15 cellular contexts compared by ENCODE assay signal in genomic region chr12:21360632-21361031, GRCh38. TPM values are rescaled to one million over a fixed set of nuclear protein-coding genes. Genes with fewer than 3 reads are reported as not detected.
"Had no signal": no experiment of that assay in that cellular context is flagged by ENCODE, and none has a peak within 500 bp of the region (broad histone marks: within the 10 kb centered on the region; RNA-seq: fewer than 3 reads in every experiment).

No MANE protein-coding gene starts in this region.

RNA-seq across cellular contexts. Expression of gene IAPP, which starts 12.1 kb away (rescaled TPM):
- total RNA-seq: activated B cell treated with CpG ODN at 0.5 μM for 24 hours; activated CD4-positive, alpha-beta memory T cell treated with anti-CD3 and anti-CD28 coated beads for 36 hours; activated CD4-positive, alpha-beta memory T cell treated with anti-CD3 and anti-CD28 coated beads, Interleukin-2, amount 10 ng/mL, durations not matched to agents 7 days and 5 days; activated CD4-positive, alpha-beta T cell treated with anti-CD3 and anti-CD28 coated beads for 36 hours; activated CD4-positive, alpha-beta T cell treated with anti-CD3 and anti-CD28 coated beads, Interleukin-2, amount 10 ng/mL, durations not matched to agents 24 days and 14 days; activated CD4-positive, alpha-beta T cell treated with anti-CD3 and anti-CD28 coated beads, Interleukin-2, amount 10 ng/mL, durations not matched to agents 7 days and 5 days; activated CD8-positive, alpha-beta memory T cell treated with anti-CD3 and anti-CD28 coated beads for 36 hours; activated CD8-positive, alpha-beta memory T cell treated with anti-CD3 and anti-CD28 coated beads, Interleukin-2, amount 10 ng/mL, durations not matched to agents 7 days and 5 days; activated CD8-positive, alpha-beta T cell treated with anti-CD3 and anti-CD28 coated beads for 36 hours; activated CD8-positive, alpha-beta T cell treated with anti-CD3 and anti-CD28 coated beads, Interleukin-2, amount 10 ng/mL, durations not matched to agents 7 days and 5 days; T-cell; T-helper 1 cell treated with Interleukin-12 subunit alpha and Interleukin-12 subunit beta and Interleukin-4 antibody, amounts not matched to agents 30 ng/mL and 1 ng/mL, for 36 hours; T-helper 17 cell; T-helper 2 cell treated with Interferon-gamma antibody and Interleukin-4, amounts not matched to agents 100 ng/mL and 5 ng/mL, for 36 hours; WTC11 had no signal

RNA-seq across cellular contexts. Expression of gene SLCO1A2, which starts 25.9 kb away (rescaled TPM):
- total RNA-seq: activated B cell treated with CpG ODN at 0.5 μM for 24 hours; activated CD4-positive, alpha-beta memory T cell treated with anti-CD3 and anti-CD28 coated beads for 36 hours; activated CD4-positive, alpha-beta memory T cell treated with anti-CD3 and anti-CD28 coated beads, Interleukin-2, amount 10 ng/mL, durations not matched to agents 7 days and 5 days; activated CD4-positive, alpha-beta T cell treated with anti-CD3 and anti-CD28 coated beads for 36 hours; activated CD4-positive, alpha-beta T cell treated with anti-CD3 and anti-CD28 coated beads, Interleukin-2, amount 10 ng/mL, durations not matched to agents 7 days and 5 days; activated CD8-positive, alpha-beta memory T cell treated with anti-CD3 and anti-CD28 coated beads for 36 hours; activated CD8-positive, alpha-beta memory T cell treated with anti-CD3 and anti-CD28 coated beads, Interleukin-2, amount 10 ng/mL, durations not matched to agents 7 days and 5 days; activated CD8-positive, alpha-beta T cell treated with anti-CD3 and anti-CD28 coated beads for 36 hours; activated CD8-positive, alpha-beta T cell treated with anti-CD3 and anti-CD28 coated beads, Interleukin-2, amount 10 ng/mL, durations not matched to agents 7 days and 5 days; T-helper 1 cell treated with Interleukin-12 subunit alpha and Interleukin-12 subunit beta and Interleukin-4 antibody, amounts not matched to agents 30 ng/mL and 1 ng/mL, for 36 hours; T-helper 17 cell; T-helper 2 cell treated with Interferon-gamma antibody and Interleukin-4, amounts not matched to agents 100 ng/mL and 5 ng/mL, for 36 hours had no signal
